In the genomic region with DNA sequence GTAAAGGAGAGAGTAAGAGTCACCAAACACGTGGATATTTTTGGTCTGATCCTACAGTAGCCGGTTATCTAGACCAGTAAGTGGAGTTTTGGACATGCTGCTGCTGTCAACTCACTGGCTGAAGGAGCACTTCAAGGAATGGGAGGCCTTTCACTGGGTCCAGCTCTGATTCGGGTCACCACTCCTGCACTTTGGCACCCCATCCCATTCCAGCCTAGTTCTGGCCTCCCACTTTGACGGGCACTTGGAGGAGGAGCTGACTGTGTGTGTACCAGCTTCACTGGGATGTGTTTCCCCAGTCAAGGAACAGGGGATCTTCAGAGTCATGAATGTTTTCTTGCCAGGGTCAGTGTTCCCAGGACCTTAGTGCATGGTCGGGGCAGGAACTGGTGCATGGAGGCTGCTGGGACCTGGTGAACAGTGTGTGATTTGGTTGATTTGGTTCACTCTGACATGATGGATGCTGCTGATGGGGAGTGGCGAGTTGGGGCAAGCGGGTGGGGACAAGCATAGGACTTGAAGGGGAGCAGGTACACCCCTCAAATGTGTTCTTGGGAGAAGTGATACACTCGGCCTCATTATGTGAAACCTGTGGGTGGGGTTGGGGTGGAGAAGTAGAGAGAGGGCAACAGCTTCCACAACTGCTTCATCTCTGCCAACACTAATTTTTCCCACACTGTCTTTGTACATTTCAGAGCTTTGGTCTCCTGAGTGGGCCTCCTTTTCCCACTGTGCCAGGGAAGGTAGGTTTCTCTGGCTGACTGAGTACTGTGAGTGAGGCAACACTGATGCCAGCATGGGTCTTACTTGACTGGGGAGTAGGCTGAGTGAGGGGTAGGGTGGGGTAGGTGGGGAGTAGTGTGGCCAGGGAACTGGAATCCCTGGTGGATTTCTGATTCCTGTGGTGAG, we compare ENCODE assay signal across 9 cellular contexts.
A peak's percentile ranks its signal among the peaks of the same experiment; 100 is the strongest.
DNase-seq lines count a peak whose midpoint lies in the region; ATAC-seq and TF ChIP-seq lines count a peak whose summit lies in the region.
"Had no signal": no experiment of that assay in that cellular context is flagged by ENCODE, and none has a peak within 500 bp of the region (broad histone marks: within the 10 kb centered on the region; RNA-seq: fewer than 3 reads in every experiment).

No MANE protein-coding gene starts in this region.

- no peaks in the 10 kb centered on the region for H3K27me3 Mint-ChIP-seq in CD8-positive, alpha-beta T cell (ENCODE audit: low read depth)
- no peaks in the 10 kb centered on the region for H3K27me3 Mint-ChIP-seq in activated T-helper 17 cell treated with anti-CD3 and anti-CD28 coated beads, Interleukin-2, amount 50 U/mL, for 72 hours
- no peaks in the 10 kb centered on the region for H3K27me3 Mint-ChIP-seq in naive thymus-derived CD4-positive, alpha-beta T cell

- H3K4me3 ChIP-seq in A673 (ENCODE audit: low read depth, low read length, poor library complexity, severe bottlenecking), result no peak overlapping the region
- H3K4me3 ChIP-seq in CD8-positive, alpha-beta T cell (ENCODE audit: low read depth, low read length), result no peak overlapping the region
- H3K4me3 ChIP-seq in naive thymus-derived CD4-positive, alpha-beta T cell (ENCODE audit: low read length), result no peak overlapping the region

- POLR2A ChIA-PET in A673 (lab: Charles Lee; ENCODE audit: low non-redundant PET), result no interaction called here
- POLR2A ChIA-PET in CD8-positive, alpha-beta T cell (lab: Charles Lee), result no interaction called here
- POLR2A ChIA-PET in naive thymus-derived CD4-positive, alpha-beta T cell (lab: Charles Lee), result interaction anchor here (0.6 kb wide), 1 partner anchor 45 kb away, joined by 3 read pairs; no protein-coding TSS in a partner anchor

- ATAC-seq in CD8-positive, alpha-beta T cell, result peak; percentile 12
- ATAC-seq in activated T-helper 17 cell treated with anti-CD3 and anti-CD28 coated beads, Interleukin-2, amount 50 U/mL, for 72 hours (replicated peaks), result no peak
- no peak for ATAC-seq in naive thymus-derived CD4-positive, alpha-beta T cell
- ATAC-seq in HG02840 (IDR thresholded peaks at IDR 0.05; ENCODE audit: low FRiP score, unreplicated experiment), result no peak

- H3K4me1 ChIP-seq in A673 (ENCODE audit: insufficient read depth, low read length, poor library complexity, severe bottlenecking), result peaks cover 33% of the 10 kb centered on the region
- H3K4me1 ChIP-seq in CD8-positive, alpha-beta T cell (ENCODE audit: insufficient read depth, low read length), result peaks cover 26% of the 10 kb centered on the region
- peaks cover 3 to 10% of the 10 kb centered on the region in 2 donors for H3K4me1 ChIP-seq in naive thymus-derived CD4-positive, alpha-beta T cell (ENCODE audit: control insufficient read depth in 2 of 2, insufficient read depth in 2 of 2, low read length in 2 of 2)

- peak overlapping the region; percentile 32 for H3K4me3 Mint-ChIP-seq in CD8-positive, alpha-beta T cell
- H3K4me3 Mint-ChIP-seq in activated T-helper 17 cell treated with anti-CD3 and anti-CD28 coated beads, Interleukin-2, amount 50 U/mL, for 72 hours, result peak overlapping the region; percentile 38
- peak overlapping the region in 6 of 10 donors; percentile 4 to 52 (median 24) for H3K4me3 Mint-ChIP-seq in naive thymus-derived CD4-positive, alpha-beta T cell

- H3K36me3 Mint-ChIP-seq in CD8-positive, alpha-beta T cell, result peaks cover 78% of the 10 kb centered on the region
- peaks cover 7% of the 10 kb centered on the region for H3K36me3 Mint-ChIP-seq in activated T-helper 17 cell treated with anti-CD3 and anti-CD28 coated beads, Interleukin-2, amount 50 U/mL, for 72 hours (ENCODE audit: low read depth)
- peaks cover 29 to 58% (median 48%) of the 10 kb centered on the region in 5 donors for H3K36me3 Mint-ChIP-seq in naive thymus-derived CD4-positive, alpha-beta T cell

- peaks cover 71% of the 10 kb centered on the region for H3K4me1 Mint-ChIP-seq in CD8-positive, alpha-beta T cell (ENCODE audit: low read depth)
- peaks cover 48% of the 10 kb centered on the region for H3K4me1 Mint-ChIP-seq in activated T-helper 17 cell treated with anti-CD3 and anti-CD28 coated beads, Interleukin-2, amount 50 U/mL, for 72 hours
- H3K4me1 Mint-ChIP-seq in naive thymus-derived CD4-positive, alpha-beta T cell, result peaks cover 41 to 73% (median 62%) of the 10 kb centered on the region in 7 donors

- H3K9me3 Mint-ChIP-seq in CD8-positive, alpha-beta T cell, result no peaks in the 10 kb centered on the region
- H3K9me3 Mint-ChIP-seq in activated T-helper 17 cell treated with anti-CD3 and anti-CD28 coated beads, Interleukin-2, amount 50 U/mL, for 72 hours, result no peaks in the 10 kb centered on the region
- H3K9me3 Mint-ChIP-seq in naive thymus-derived CD4-positive, alpha-beta T cell, result peaks cover 0 to 2% (median 0%) of the 10 kb centered on the region in 11 donors

- H3K9me3 ChIP-seq in A673 (ENCODE audit: low read depth, low read length, poor library complexity, severe bottlenecking), result no peaks in the 10 kb centered on the region
- H3K9me3 ChIP-seq in CD8-positive, alpha-beta T cell (ENCODE audit: low read length), result no peaks in the 10 kb centered on the region
- no peaks in the 10 kb centered on the region for H3K9me3 ChIP-seq in naive thymus-derived CD4-positive, alpha-beta T cell (ENCODE audit: control insufficient read depth in 2 of 3, low read length in 3 of 3)

- CTCF ChIA-PET in A673 (lab: Charles Lee), result no interaction called here
- CTCF ChIA-PET in CD8-positive, alpha-beta T cell (lab: Charles Lee), result interaction anchor here (0.8 to 1.7 kb wide), 2 partner anchors 9 to 12 kb away, joined by 3 to 4 read pairs; no protein-coding TSS in a partner anchor
- CTCF ChIA-PET in naive thymus-derived CD4-positive, alpha-beta T cell (lab: Charles Lee), result no interaction called here

- intact Hi-C loops in A673 (cut with micrococcal nuclease; ENCODE audit: unreplicated experiment) (loop anchor here (5.0 kb wide), 1 partner anchor 1297 kb away; no protein-coding TSS in a partner anchor), posterior cingulate gyrus (cut with DNase I) (loop anchor here (5.0 kb wide), 1 partner anchor 228 kb away; no protein-coding TSS in a partner anchor)
- intact Hi-C loops in CD8-positive, alpha-beta T cell (cut with DNase I, micrococcal nuclease), result no loop called here
- intact Hi-C loops in naive thymus-derived CD4-positive, alpha-beta T cell (cut with micrococcal nuclease), result loop anchor here (5.0 kb wide), 1 partner anchor 228 kb away; no protein-coding TSS in a partner anchor

- BruUV-seq in A673 (replicated peaks; lab: Mats Ljungman, UMichigan), result TSS peak; percentile 18

- H3K36me3 ChIP-seq in A673 (ENCODE audit: insufficient read depth, low read length, poor library complexity, severe bottlenecking), result peaks cover 74% of the 10 kb centered on the region
- peaks cover 66% of the 10 kb centered on the region for H3K36me3 ChIP-seq in CD8-positive, alpha-beta T cell (ENCODE audit: insufficient read depth, low read length)
- peaks cover 26 to 68% (median 32%) of the 10 kb centered on the region in 3 experiments for H3K36me3 ChIP-seq in naive thymus-derived CD4-positive, alpha-beta T cell (ENCODE audit: control insufficient read depth in 2 of 3, insufficient read depth in 3 of 3, low read length in 3 of 3)

- no peak for TF ChIP-seq CTCF in A673 (conservative IDR thresholded peaks at IDR 0.05; ENCODE audit: low read depth, low read length)
- TF ChIP-seq CTCF in CD8-positive, alpha-beta T cell (IDR thresholded peaks at IDR 0.05), result no peak

- DNase-seq in A673 (ENCODE audit: low spot score) (no peak), NCI-H2196 treated with DMSO at 0.1 percent for 48 hours (lab: John Stamatoyannopoulos, UW; ENCODE audit: unreplicated experiment) (no peak), COR-L47 (lab: John Stamatoyannopoulos, UW) (no peak), posterior cingulate gyrus (no peak)
- DNase-seq in CD8-positive, alpha-beta T cell, result peak in 1 of 7 experiments; percentile 9
- DNase-seq in naive thymus-derived CD4-positive, alpha-beta T cell, result no peak
- DNase-seq: NCI-H345 had no signal

- H3K27ac Mint-ChIP-seq in CD8-positive, alpha-beta T cell, result peak overlapping the region; percentile 77
- H3K27ac Mint-ChIP-seq in activated T-helper 17 cell treated with anti-CD3 and anti-CD28 coated beads, Interleukin-2, amount 50 U/mL, for 72 hours, result peak overlapping the region; percentile 73
- H3K27ac Mint-ChIP-seq in naive thymus-derived CD4-positive, alpha-beta T cell, result peak overlapping the region; percentile 30 to 87 (median 79)

- no peak overlapping the region for H3K27ac ChIP-seq in A673 (ENCODE audit: low read depth, low read length, poor library complexity, severe bottlenecking)
- H3K27ac ChIP-seq in CD8-positive, alpha-beta T cell (ENCODE audit: low read depth, low read length), result peak overlapping the region; percentile 33
- peak overlapping the region; percentile 45 for H3K27ac ChIP-seq in naive thymus-derived CD4-positive, alpha-beta T cell (ENCODE audit: low read depth, low read length)

- no peaks in the 10 kb centered on the region for H3K27me3 ChIP-seq in A673 (replicated peaks; ENCODE audit: insufficient read depth, low read depth, low read length, poor library complexity)
- no peaks in the 10 kb centered on the region for H3K27me3 ChIP-seq in CD8-positive, alpha-beta T cell (ENCODE audit: insufficient read depth, low read length)
- no peaks in the 10 kb centered on the region for H3K27me3 ChIP-seq in naive thymus-derived CD4-positive, alpha-beta T cell (ENCODE audit: control insufficient read depth in 2 of 2, insufficient read depth in 2 of 2, low read length in 2 of 2)

Comparison
In these comparisons a context has a peak if more than half of its experiments do, and no peak if none do; other contexts are left out.
1. intact Hi-C loops: an anchor here in A673 (5.0 kb wide), naive thymus-derived CD4-positive, alpha-beta T cell (5.0 kb wide) and posterior cingulate gyrus (5.0 kb wide); none called in CD8-positive, alpha-beta T cell.